In genomic region chr19:1064661-1065605, GRCh38 we compare ENCODE assay signal across 9 cellular contexts. TPM values are rescaled to one million over a fixed set of nuclear protein-coding genes. Genes with fewer than 3 reads are reported as not detected.
DNase-seq lines count a peak whose midpoint lies in the region.
"Had no signal": no experiment of that assay in that cellular context is flagged by ENCODE, and none has a peak within 500 bp of the region (broad histone marks: within the 10 kb centered on the region; RNA-seq: fewer than 3 reads in every experiment).

No MANE protein-coding gene starts in this region.

- 10 to 11% methylated on average over 49 to 52 of the region's 60 CpGs for WGBS in mesodermal cell (ENCODE audit: insufficient coverage in 2 of 2), 2 experiments
- 18% methylated on average over 60 of the region's 60 CpGs for WGBS in thymus

- CTCF ChIA-PET in activated CD4-positive, alpha-beta memory T cell treated with anti-CD3 and anti-CD28 coated beads for 36 hours (lab: Charles Lee), result interaction anchor here (0.6 to 5.2 kb wide), 23 partner anchors 8 to 384 kb away, joined by 3 to 41 read pairs (median 5); partner anchors contain the start of genes ABCA7, ATP5F1D, CIRBP and CNN2

- no peak overlapping the region for H3K27ac Mint-ChIP-seq in activated CD4-positive, alpha-beta memory T cell treated with anti-CD3 and anti-CD28 coated beads for 36 hours

- peaks cover 24% of the 10 kb centered on the region for H3K4me1 Mint-ChIP-seq in activated CD4-positive, alpha-beta memory T cell treated with anti-CD3 and anti-CD28 coated beads for 36 hours (ENCODE audit: low read depth)

- H3K36me3 ChIP-seq in effector memory CD4-positive, alpha-beta T cell (ENCODE audit: control insufficient read depth, insufficient read depth, low read length), result no peaks in the 10 kb centered on the region
- H3K36me3 ChIP-seq in mesodermal cell (ENCODE audit: control insufficient read depth, insufficient read depth, low read length), result no peaks in the 10 kb centered on the region
- H3K36me3 ChIP-seq in thymus (ENCODE audit: control insufficient read depth, insufficient read depth), result peaks cover 11% of the 10 kb centered on the region

- H3K27ac ChIP-seq in effector memory CD4-positive, alpha-beta T cell (ENCODE audit: insufficient read depth, low read length, poor library complexity, severe bottlenecking), result peak overlapping the region; percentile 38
- H3K27ac ChIP-seq in mesodermal cell (ENCODE audit: low read depth, low read length, severe bottlenecking) (peak overlapping the region; percentile 31), thymus (ENCODE audit: low read depth) (no peak overlapping the region)
- H3K27ac ChIP-seq: epithelial cell of prostate had no signal

- intact Hi-C loops in activated CD4-positive, alpha-beta memory T cell treated with anti-CD3 and anti-CD28 coated beads for 36 hours (cut with micrococcal nuclease), result no loop called here

- POLR2A ChIA-PET in activated CD4-positive, alpha-beta memory T cell treated with anti-CD3 and anti-CD28 coated beads for 36 hours (lab: Charles Lee), result interaction anchor here (0.6 to 5.1 kb wide), 9 partner anchors 11 to 362 kb away, joined by 3 to 55 read pairs (median 4); partner anchors contain the start of genes CIRBP and GPX4

- H3K27me3 Mint-ChIP-seq in activated CD4-positive, alpha-beta memory T cell treated with anti-CD3 and anti-CD28 coated beads for 36 hours, result no peaks in the 10 kb centered on the region

- H3K4me3 Mint-ChIP-seq in activated CD4-positive, alpha-beta memory T cell treated with anti-CD3 and anti-CD28 coated beads for 36 hours, result peak overlapping the region; percentile 5

- H3K27me3 ChIP-seq in effector memory CD4-positive, alpha-beta T cell (replicated peaks; ENCODE audit: control insufficient read depth, insufficient read depth, low read length, poor library complexity, severe bottlenecking), result no peaks in the 10 kb centered on the region
- H3K27me3 ChIP-seq in thymus (ENCODE audit: control insufficient read depth, insufficient read depth), result no peaks in the 10 kb centered on the region

- H3K36me3 Mint-ChIP-seq in activated CD4-positive, alpha-beta memory T cell treated with anti-CD3 and anti-CD28 coated beads for 36 hours, result peaks cover 12% of the 10 kb centered on the region

- peaks cover 48% of the 10 kb centered on the region for H3K4me1 ChIP-seq in effector memory CD4-positive, alpha-beta T cell (ENCODE audit: control insufficient read depth, insufficient read depth, low read length, poor library complexity, severe bottlenecking)
- H3K4me1 ChIP-seq in mesodermal cell (ENCODE audit: control insufficient read depth, insufficient read depth, low read length, poor library complexity, severe bottlenecking), result peaks cover 16% of the 10 kb centered on the region
- H3K4me1 ChIP-seq in thymus (ENCODE audit: control insufficient read depth, insufficient read depth, low read length), result peaks cover 24% of the 10 kb centered on the region

- H3K4me3 ChIP-seq in effector memory CD4-positive, alpha-beta T cell (ENCODE audit: insufficient read depth, low read depth, low read length, poor library complexity, severe bottlenecking), result no peak overlapping the region
- H3K4me3 ChIP-seq in mesodermal cell (ENCODE audit: extremely low read depth, insufficient read depth, low read length, poor library complexity, severe bottlenecking) (no peak overlapping the region), thymus (ENCODE audit: low read length) (peak overlapping the region; percentile 11)

- peak; percentile 34 for DNase-seq in DMS79 treated with DMSO at 0.1 percent for 48 hours (lab: John Stamatoyannopoulos, UW)
- DNase-seq in DMS79 (lab: John Stamatoyannopoulos, UW), result no peak
- DNase-seq in NAMALWA (ENCODE audit: low spot score), result peak; percentile 66
- DNase-seq in activated CD4-positive, alpha-beta memory T cell treated with anti-CD3 and anti-CD28 coated beads for 36 hours, result peak; percentile 80
- DNase-seq in effector memory CD4-positive, alpha-beta T cell, result peak in 2 of 3 donors; percentile 45 to 53
- no peak for DNase-seq in middle frontal gyrus (ENCODE audit: extremely low spot score, low spot score)

- H3K9me3 Mint-ChIP-seq in activated CD4-positive, alpha-beta memory T cell treated with anti-CD3 and anti-CD28 coated beads for 36 hours, result no peaks in the 10 kb centered on the region

- H3K9me3 ChIP-seq in effector memory CD4-positive, alpha-beta T cell (ENCODE audit: control insufficient read depth, low read length), result no peaks in the 10 kb centered on the region
- H3K9me3 ChIP-seq in mesodermal cell (ENCODE audit: control insufficient read depth, low read length) (no peaks in the 10 kb centered on the region), thymus (ENCODE audit: control insufficient read depth) (peaks cover 1% of the 10 kb centered on the region)

RNA-seq across cellular contexts. Expression of gene ARHGAP45, which starts 2.0 kb away (rescaled TPM):
- total RNA-seq in activated CD4-positive, alpha-beta memory T cell treated with anti-CD3 and anti-CD28 coated beads for 36 hours, result 100 to 1,000 TPM; 136 to 142 TPM
- 5.1 TPM for polyA plus RNA-seq in mesodermal cell (2013, experiment 1 of 2)
- polyA plus RNA-seq in mesodermal cell (2013, experiment 2 of 2), result 3.8 TPM
- 295 TPM for polyA plus RNA-seq in thymus

RNA-seq across cellular contexts. Expression of gene ABCA7, which starts 25.0 kb away (rescaled TPM):
- total RNA-seq in activated CD4-positive, alpha-beta memory T cell treated with anti-CD3 and anti-CD28 coated beads for 36 hours, result 10 to 100 TPM; 28.3 to 29.3 TPM
- 12.9 TPM for polyA plus RNA-seq in mesodermal cell (2013, experiment 1 of 2)
- 13.2 TPM for polyA plus RNA-seq in mesodermal cell (2013, experiment 2 of 2)
- polyA plus RNA-seq in thymus, result 315 TPM

RNA-seq across cellular contexts. Expression of gene POLR2E, which starts 30.2 kb away (rescaled TPM):
- total RNA-seq in activated CD4-positive, alpha-beta memory T cell treated with anti-CD3 and anti-CD28 coated beads for 36 hours, result 100 to 1,000 TPM; 204 to 207 TPM
- 223 TPM for polyA plus RNA-seq in mesodermal cell (2013, experiment 1 of 2)
- 199 TPM for polyA plus RNA-seq in mesodermal cell (2013, experiment 2 of 2)
- polyA plus RNA-seq in thymus, result 84.0 TPM

RNA-seq across cellular contexts. Expression of gene CNN2, which starts 38.5 kb away (rescaled TPM):
- 100 to 1,000 TPM; 123 to 130 TPM for total RNA-seq in activated CD4-positive, alpha-beta memory T cell treated with anti-CD3 and anti-CD28 coated beads for 36 hours
- polyA plus RNA-seq in mesodermal cell (2013, experiment 1 of 2), result 170 TPM
- 152 TPM for polyA plus RNA-seq in mesodermal cell (2013, experiment 2 of 2)
- 127 TPM for polyA plus RNA-seq in thymus

RNA-seq across cellular contexts. Expression of gene GPX4, which starts 38.9 kb away (rescaled TPM):
- total RNA-seq in activated CD4-positive, alpha-beta memory T cell treated with anti-CD3 and anti-CD28 coated beads for 36 hours, result 100 to 1,000 TPM; 274 to 275 TPM
- 579 TPM for polyA plus RNA-seq in mesodermal cell (2013, experiment 1 of 2)
- 487 TPM for polyA plus RNA-seq in mesodermal cell (2013, experiment 2 of 2)
- polyA plus RNA-seq in thymus, result 546 TPM

Comparison
In these comparisons a context has a peak if more than half of its experiments do, and no peak if none do; other contexts are left out.
1. DNase-seq: peak in DMS79 treated with DMSO at 0.1 percent for 48 hours (single experiment), NAMALWA (single experiment), activated CD4-positive, alpha-beta memory T cell treated with anti-CD3 and anti-CD28 coated beads for 36 hours (single experiment) and effector memory CD4-positive, alpha-beta T cell (2 of 3); none in DMS79 (single experiment) and middle frontal gyrus (single experiment).